20 cellular contexts compared by ENCODE assay signal in the genomic region with DNA sequence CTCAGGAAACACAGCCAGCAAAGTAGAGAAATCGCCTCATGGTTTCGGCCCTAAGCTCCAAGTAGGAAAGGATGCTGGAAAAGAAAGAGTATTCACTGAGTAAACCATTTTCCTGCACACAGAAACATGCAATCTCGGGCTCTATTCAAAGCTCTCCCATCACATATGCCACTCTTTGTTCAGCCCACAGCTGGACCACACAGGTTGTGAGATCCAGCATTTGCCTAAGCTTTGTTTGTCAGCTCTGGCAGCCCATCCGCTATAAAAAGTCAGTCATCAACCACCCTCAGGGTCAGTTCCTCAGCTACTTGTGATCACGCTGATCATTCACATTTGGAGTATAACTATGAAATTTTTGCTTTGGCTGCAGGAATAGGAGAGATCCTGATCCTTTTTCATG.
"Had no signal": no experiment of that assay in that cellular context is flagged by ENCODE, and none has a peak within 500 bp of the region (broad histone marks: within the 10 kb centered on the region; RNA-seq: fewer than 3 reads in every experiment).

No MANE protein-coding gene starts in this region.

- H3K27me3 ChIP-seq: pancreas had no signal

- H3K4me3 ChIP-seq: esophagus squamous epithelium, gastroesophageal sphincter, heart right ventricle, left ventricle myocardium inferior, pancreas, psoas muscle, tibial artery had no signal

- H3K4me1 ChIP-seq: gastroesophageal sphincter, heart right ventricle, left ventricle myocardium inferior, pancreas, psoas muscle, tibial artery had no signal

- H3K36me3 ChIP-seq: esophagus squamous epithelium, gastroesophageal sphincter, heart right ventricle, left ventricle myocardium inferior, pancreas, tibial artery had no signal

- H3K27ac ChIP-seq: esophagus squamous epithelium, gastroesophageal sphincter, heart right ventricle, left ventricle myocardium inferior, pancreas, psoas muscle, tibial artery had no signal

- H3K9me3 ChIP-seq: esophagus squamous epithelium, gastroesophageal sphincter, heart right ventricle, left ventricle myocardium inferior, pancreas, psoas muscle, tibial artery had no signal

- DNase-seq: activated CD4-positive, alpha-beta T cell treated with anti-CD3 and anti-CD28 coated beads, Interleukin-2, amount 50 U/mL, for 4 hours; activated CD8-positive, alpha-beta memory T cell treated with anti-CD3 and anti-CD28 coated beads for 24 hours; activated CD8-positive, alpha-beta memory T cell treated with anti-CD3 and anti-CD28 coated beads, Interleukin-2, amount 50 U/mL, for 4 hours; activated T-cell treated with anti-CD3 and anti-CD28 coated beads, Interleukin-2, amount 50 U/mL, for 24 hours; aorta; central memory CD4-positive, alpha-beta T cell; dermis blood vessel endothelial cell; effector memory CD4-positive, alpha-beta T cell; esophagus squamous epithelium; heart right ventricle; left ventricle myocardium inferior; naive thymus-derived CD4-positive, alpha-beta T cell; pancreas; psoas muscle; right cardiac atrium; stimulated activated CD4-positive, alpha-beta T cell treated with anti-CD3 and anti-CD28 coated beads, Interleukin-4, amount 100 ng/mL, for 4 hours; substantia nigra; T-helper 9 cell; tibial artery had no signal
